ENCODE assay signal across 8 cellular contexts in the genomic region with DNA sequence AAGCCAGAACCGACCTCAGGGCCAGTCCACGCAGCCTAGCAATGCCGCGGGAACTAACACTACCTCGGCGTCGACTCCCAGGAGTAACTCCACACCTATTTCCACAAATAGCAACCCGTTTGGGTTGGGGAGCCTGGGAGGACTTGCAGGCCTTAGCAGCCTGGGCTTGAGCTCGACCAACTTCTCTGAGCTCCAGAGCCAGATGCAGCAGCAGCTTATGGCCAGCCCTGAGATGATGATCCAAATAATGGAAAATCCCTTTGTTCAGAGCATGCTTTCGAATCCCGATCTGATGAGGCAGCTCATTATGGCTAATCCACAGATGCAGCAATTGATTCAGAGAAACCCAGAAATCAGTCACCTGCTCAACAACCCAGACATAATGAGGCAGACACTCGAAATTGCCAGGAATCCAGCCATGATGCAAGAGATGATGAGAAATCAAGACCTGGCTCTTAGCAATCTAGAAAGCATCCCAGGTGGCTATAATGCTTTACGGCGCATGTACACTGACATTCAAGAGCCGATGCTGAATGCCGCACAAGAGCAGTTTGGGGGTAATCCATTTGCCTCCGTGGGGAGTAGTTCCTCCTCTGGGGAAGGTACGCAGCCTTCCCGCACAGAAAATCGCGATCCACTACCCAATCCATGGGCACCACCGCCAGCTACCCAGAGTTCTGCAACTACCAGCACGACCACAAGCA. TPM values are rescaled to one million over a fixed set of nuclear protein-coding genes. Genes with fewer than 3 reads are reported as not detected.
DNase-seq lines count a peak whose midpoint lies in the region; ATAC-seq and TF ChIP-seq lines count a peak whose summit lies in the region.

No MANE protein-coding gene starts in this region.

- peak overlapping the region; percentile 97 for H3K27ac Mint-ChIP-seq in T-helper 17 cell

- WGBS in lung, 2 donors: 0 to 34% methylated on average over 20 to 23 of the region's 23 CpGs

- no peak for TF ChIP-seq CTCF in 22Rv1 (IDR thresholded peaks at IDR 0.05)
- no peak for TF ChIP-seq CTCF in HL-60 (IDR thresholded peaks at IDR 0.05; ENCODE audit: insufficient read depth, low read length)
- no peak for TF ChIP-seq CTCF in lung (IDR thresholded peaks at IDR 0.05; ENCODE audit: control extremely low read depth, extremely low read depth)

- H3K9me3 ChIP-seq in T-helper 17 cell (ENCODE audit: control insufficient read depth, low read length, poor library complexity, severe bottlenecking): no peaks in the 10 kb centered on the region
- H3K9me3 ChIP-seq in lung (ENCODE audit: control insufficient read depth in 2 of 2, insufficient read depth in 1 of 2, low read length in 1 of 2): peaks cover 0 to 3% of the 10 kb centered on the region in 2 donors

- H3K27me3 ChIP-seq in HL-60 (ENCODE audit: insufficient read depth, poor library complexity, severe bottlenecking) (no peaks in the 10 kb centered on the region), lung (ENCODE audit: control insufficient read depth, insufficient read depth) (no peaks in the 10 kb centered on the region)

- H3K36me3 Mint-ChIP-seq in T-helper 17 cell (ENCODE audit: low read depth): peaks cover 4% of the 10 kb centered on the region

- peak overlapping the region; percentile 91 for H3K4me3 Mint-ChIP-seq in T-helper 17 cell

- peaks cover 0 to 2% of the 10 kb centered on the region in 2 donors for H3K4me1 ChIP-seq in lung (ENCODE audit: control insufficient read depth in 2 of 2, insufficient read depth in 2 of 2, low read length in 2 of 2)

- H3K4me3 ChIP-seq in HL-60 (replicated peaks; ENCODE audit: insufficient read depth, low read length) (peak overlapping the region; percentile 61), lung (peak overlapping the region; percentile 69)

- H3K4me1 Mint-ChIP-seq in T-helper 17 cell: peaks cover 15% of the 10 kb centered on the region

- H3K27ac ChIP-seq in 22Rv1 (peak overlapping the region; percentile 80), HL-60 (replicated peaks) (peak overlapping the region; percentile 82), lung (ENCODE audit: low read depth in 1 of 2, low read length in 1 of 2) (peak overlapping the region; percentile 97 to 98)

- no peaks in the 10 kb centered on the region for H3K36me3 ChIP-seq in lung (ENCODE audit: control insufficient read depth in 2 of 2, insufficient read depth in 2 of 2, low read length in 2 of 2)

- H3K27me3 Mint-ChIP-seq in T-helper 17 cell: no peaks in the 10 kb centered on the region

- ATAC-seq in GM18511 (IDR thresholded peaks at IDR 0.05; ENCODE audit: unreplicated experiment) (peak; percentile 17), T-helper 17 cell (peak; percentile 5), lung (ENCODE audit: insufficient read depth, low FRiP score) (no peak), HG03469 (IDR thresholded peaks at IDR 0.05; ENCODE audit: unreplicated experiment) (no peak)

- DNase-seq in HL-60 (ENCODE audit: low read depth in 1 of 2, low spot score in 1 of 2): peak in 1 of 2 experiments; percentile 2
- no peak for DNase-seq in T-helper 17 cell
- peak; percentile 35 for DNase-seq in dermis blood vessel endothelial cell
- no peak for DNase-seq in lung (ENCODE audit: low spot score)
- DNase-seq in stimulated activated CD8-positive, alpha-beta memory T cell treated with anti-CD3 and anti-CD28 coated beads, Interleukin-4, amount 100 ng/mL, for 48 hours: peak; percentile 53

RNA-seq across cellular contexts. Expression of gene UBQLN2, which starts 0.9 kb away (rescaled TPM):
- 10 to 100 TPM; 39.6 to 54.2 TPM for total RNA-seq in T-helper 17 cell
- 5.8 and 10.6 TPM in 2 replicates for total RNA-seq in dermis blood vessel endothelial cell
- 10 to 100 TPM; 27.3 to 31.3 TPM for total RNA-seq in lung
- polyA plus RNA-seq in lung: 10 to 100 TPM in 1 of 2 donors, 1 to 10 TPM in 1; 7.7 to 17.6 TPM

Comparison
In these comparisons a context has a peak if more than half of its experiments do, and no peak if none do; other contexts are left out.
1. ATAC-seq: peak in GM18511 (single experiment) and T-helper 17 cell (single experiment); none in lung (single experiment) and HG03469 (single experiment).
2. DNase-seq: peak in dermis blood vessel endothelial cell (single experiment) and stimulated activated CD8-positive, alpha-beta memory T cell treated with anti-CD3 and anti-CD28 coated beads, Interleukin-4, amount 100 ng/mL, for 48 hours (single experiment); none in T-helper 17 cell (0 of 3) and lung (single experiment).
3. Peak in every context shown above with its lines, with median percentiles within 50 percentile points of each other: H3K27ac ChIP-seq.